Comparison of ENCODE assay signal across 1 cellular context in the genomic region with DNA sequence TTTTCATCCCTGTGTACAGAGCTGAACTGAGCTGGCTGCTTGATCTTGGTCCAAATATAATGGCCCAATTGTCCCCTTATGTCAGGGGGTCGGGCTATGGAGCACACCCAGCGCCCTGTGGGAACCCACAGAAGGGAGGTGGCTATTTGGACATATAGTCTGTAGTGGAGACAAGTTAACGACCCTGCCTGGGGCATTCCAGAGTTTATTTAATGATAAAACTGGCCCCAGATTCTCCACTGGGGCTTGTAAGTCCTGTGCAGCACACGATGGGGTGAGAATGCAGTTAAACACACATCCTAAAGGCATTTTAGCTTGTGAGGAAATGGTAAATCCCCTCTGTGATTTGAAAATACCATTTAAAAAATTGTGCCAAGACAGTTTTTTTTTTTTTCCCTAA.
TF ChIP-seq lines count a peak whose summit lies in the region.

No MANE protein-coding gene starts in this region.

TF ChIP-seq in IMR-90, 13 proteins besides CTCF, POLR2A, EP300 and RAD21 (continued from another document):
- TF ChIP-seq CEBPB (IDR thresholded peaks at IDR 0.05; ENCODE audit: low read depth, low read length) (no peak), SMC3 (IDR thresholded peaks at IDR 0.05; ENCODE audit: low read depth, low read length) (no peak), RFX5 (IDR thresholded peaks at IDR 0.05; ENCODE audit: low read depth, low read length) (no peak), MAFK (IDR thresholded peaks at IDR 0.05; ENCODE audit: low read depth, low read length) (no peak), FOS (IDR thresholded peaks at IDR 0.05; ENCODE audit: low read depth, low read length) (no peak)
- TF ChIP-seq, protein P1, sequence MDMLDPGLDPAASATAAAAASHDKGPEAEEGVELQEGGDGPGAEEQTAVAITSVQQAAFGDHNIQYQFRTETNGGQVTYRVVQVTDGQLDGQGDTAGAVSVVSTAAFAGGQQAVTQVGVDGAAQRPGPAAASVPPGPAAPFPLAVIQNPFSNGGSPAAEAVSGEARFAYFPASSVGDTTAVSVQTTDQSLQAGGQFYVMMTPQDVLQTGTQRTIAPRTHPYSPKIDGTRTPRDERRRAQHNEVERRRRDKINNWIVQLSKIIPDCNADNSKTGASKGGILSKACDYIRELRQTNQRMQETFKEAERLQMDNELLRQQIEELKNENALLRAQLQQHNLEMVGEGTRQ (IDR thresholded peaks at IDR 0.05; ENCODE audit: low read depth, low read length) = no peak
